20 cellular contexts compared by ENCODE assay signal in genomic region chrX:67787196-67787595, GRCh38.
DNase-seq lines count a peak whose midpoint lies in the region; ATAC-seq and TF ChIP-seq lines count a peak whose summit lies in the region.
"Had no signal": no experiment of that assay in that cellular context is flagged by ENCODE, and none has a peak within 500 bp of the region (broad histone marks: within the 10 kb centered on the region; RNA-seq: fewer than 3 reads in every experiment).

No MANE protein-coding gene starts in this region.

- ATAC-seq in HG02885 (IDR thresholded peaks at IDR 0.05; ENCODE audit: poor library complexity, unreplicated experiment) (no peak), GM18517 (IDR thresholded peaks at IDR 0.05; ENCODE audit: unreplicated experiment) (no peak)
- ATAC-seq: SK-N-SH treated with all-trans-retinoic acid at 6 μM for 48 hours had no signal

- DNase-seq in GM03348 (ENCODE audit: low spot score): peak; percentile 2
- peak; percentile 49 for DNase-seq in RPMI7951 (ENCODE audit: low read depth)
- DNase-seq in fibroblast of peridontal ligament (ENCODE audit: extremely low read depth): peak; percentile 0
- DNase-seq in SHP77 (lab: John Stamatoyannopoulos, UW): no peak
- DNase-seq in adrenal gland: no peak
- DNase-seq: Calu3; CD4-positive, alpha-beta memory T cell; H9; Karpas-422; MG63; NCI-H1092 treated with DMSO at 0.1 percent for 48 hours; NCI-H146; NCI-H2029 treated with DMSO at 0.1 percent for 48 hours; NCI-H2171 treated with DMSO at 0.1 percent for 48 hours; NCI-H748 treated with DMSO at 0.1 percent for 48 hours; SHP77 treated with DMSO at 0.1 percent for 48 hours had no signal

- intact Hi-C loops in adrenal gland (cut with DNase I): no loop called here

- no peak for TF ChIP-seq POLR2A in adrenal gland (IDR thresholded peaks at IDR 0.05)

- TF ChIP-seq CTCF in adrenal gland (IDR thresholded peaks at IDR 0.05): no peak

- H3K4me3 ChIP-seq in adrenal gland: no peak overlapping the region
- H3K4me3 ChIP-seq: BLaER1, MG63 had no signal

- no peak overlapping the region for H3K27ac ChIP-seq in adrenal gland
- H3K27ac ChIP-seq: BLaER1 had no signal

- no peaks in the 10 kb centered on the region for H3K9me3 ChIP-seq in adrenal gland (replicated peaks in 1 of 3)
- H3K9me3 ChIP-seq: MG63 had no signal

- no peaks in the 10 kb centered on the region for H3K36me3 ChIP-seq in adrenal gland (replicated peaks in 1 of 2)
- H3K36me3 ChIP-seq: BLaER1, MG63 had no signal

- no peaks in the 10 kb centered on the region for H3K27me3 ChIP-seq in adrenal gland
- H3K27me3 ChIP-seq: BLaER1, MG63 had no signal

- 46 to 64% (median 61%) methylated on average over 2 of the region's 2 CpGs for WGBS in adrenal gland, 4 donors

- no peaks in the 10 kb centered on the region for H3K4me1 ChIP-seq in adrenal gland (replicated peaks in 1 of 2)

Comparison
In these comparisons a context has a peak if more than half of its experiments do, and no peak if none do; other contexts are left out.
1. DNase-seq: peak in GM03348 (single experiment), RPMI7951 (single experiment) and fibroblast of peridontal ligament (single experiment); none in SHP77 (0 of 2) and adrenal gland (0 of 7).